In genomic region chr12:116066381-116067230, GRCh38 we compare ENCODE assay signal across 8 cellular contexts.
A peak's percentile ranks its signal among the peaks of the same experiment; 100 is the strongest.
DNase-seq lines count a peak whose midpoint lies in the region; ATAC-seq and TF ChIP-seq lines count a peak whose summit lies in the region.

No MANE protein-coding gene starts in this region.

- H3K36me3 ChIP-seq in BJ (ENCODE audit: control insufficient read depth, insufficient read depth, low read length) (no peaks in the 10 kb centered on the region), hepatocyte (replicated peaks; ENCODE audit: insufficient read depth, low read depth) (no peaks in the 10 kb centered on the region)

- no peak overlapping the region for H3K56ac ChIP-seq in H9 (ENCODE audit: insufficient read length, low read depth, low read length)

- H3K23me2 ChIP-seq in H9 (ENCODE audit: insufficient read length, low read depth, low read length, poor library complexity, severe bottlenecking), result no peaks in the 10 kb centered on the region

- peaks cover 4% of the 10 kb centered on the region for H3K79me1 ChIP-seq in H9 (ENCODE audit: insufficient read depth, low read depth, low read length, poor library complexity, severe bottlenecking)

- H3K27me3 ChIP-seq in BJ (ENCODE audit: control insufficient read depth, insufficient read depth, low read length) (no peaks in the 10 kb centered on the region), H9 (ENCODE audit: insufficient read depth, low read length) (no peaks in the 10 kb centered on the region), hepatocyte (no peaks in the 10 kb centered on the region)

- H3K4me2 ChIP-seq in H9 (ENCODE audit: insufficient read depth, insufficient read length, low read length) (no peak overlapping the region), hepatocyte (no peak overlapping the region)

- no peaks in the 10 kb centered on the region for H3K9me3 ChIP-seq in H9 (ENCODE audit: control insufficient read depth, low read depth, low read length)
- H3K9me3 ChIP-seq in hepatocyte (ENCODE audit: low read depth), result no peaks in the 10 kb centered on the region

- no peak overlapping the region for H4K91ac ChIP-seq in H9 (ENCODE audit: insufficient read length, low read depth, low read length)

- TF ChIP-seq CTCF in BJ (IDR thresholded peaks at IDR 0.05; ENCODE audit: insufficient read depth, low read depth, low read length), result peak; percentile 73
- peak; percentile 94 for TF ChIP-seq CTCF in H9 (conservative IDR thresholded peaks at IDR 0.05)
- TF ChIP-seq CTCF in hepatocyte (IDR thresholded peaks at IDR 0.05; ENCODE audit: poor library complexity), result peak; percentile 77

- H3K4ac ChIP-seq in H9 (ENCODE audit: low read depth, low read length), result no peak overlapping the region

- ATAC-seq in GM21717 (IDR thresholded peaks at IDR 0.05; ENCODE audit: unreplicated experiment), result no peak

- peaks cover 8 to 9% of the 10 kb centered on the region in 2 experiments for H3K4me1 Mint-ChIP-seq in H9

- no peaks in the 10 kb centered on the region for H3K9me3 Mint-ChIP-seq in H9

- no peaks in the 10 kb centered on the region for H3K27me3 Mint-ChIP-seq in H9 (ENCODE audit: low read depth)

- no peaks in the 10 kb centered on the region for H3K4me1 ChIP-seq in H9 (ENCODE audit: insufficient read depth, low read length)
- peaks cover 10% of the 10 kb centered on the region for H3K4me1 ChIP-seq in hepatocyte (ENCODE audit: insufficient read depth)

- H2BK5ac ChIP-seq in H9 (ENCODE audit: insufficient read length, low read length), result no peak overlapping the region

- no peak overlapping the region for H3K18ac ChIP-seq in H9 (ENCODE audit: insufficient read length, low read depth, low read length)

- H3T11ph ChIP-seq in H9 (ENCODE audit: low read length), result no peak overlapping the region

- no peak overlapping the region for H2BK20ac ChIP-seq in H9 (ENCODE audit: low read depth, low read length, poor library complexity, severe bottlenecking)

- WGBS in H9 (ENCODE audit: extremely low coverage, insufficient read length, low lambda C conversion rate), result no CpG with 5 or more reads among the region's 7 CpGs
- 52% methylated on average over 7 of the region's 7 CpGs for WGBS in hepatocyte (ENCODE audit: low lambda C conversion rate, missing lambda C conversion rate)

- no peak overlapping the region for H3K9ac ChIP-seq in H9 (ENCODE audit: extremely low read depth, insufficient read length, low read length)

- no peak overlapping the region for H2BK15ac ChIP-seq in H9 (ENCODE audit: low read depth, low read length)

- no peaks in the 10 kb centered on the region for H3K36me3 Mint-ChIP-seq in H9 (ENCODE audit: insufficient read depth in 1 of 3, low read depth in 3 of 3)

- H3K27ac ChIP-seq in H9 (ENCODE audit: insufficient read length, low read depth, low read length), result no peak overlapping the region
- no peak overlapping the region for H3K27ac ChIP-seq in hepatocyte

- no peak overlapping the region for H2BK120ac ChIP-seq in H9 (ENCODE audit: low read depth, low read length, poor library complexity, severe bottlenecking)

- CTCF ChIA-PET in BJ (lab: Yijun Ruan, JAX), result interaction anchor here (2.2 kb wide), 1 partner anchor 13 kb away, joined by 10 read pairs; no protein-coding TSS in a partner anchor

- H3K79me2 ChIP-seq in H9 (ENCODE audit: insufficient read depth, low read length) (no peaks in the 10 kb centered on the region), hepatocyte (peaks cover 96% of the 10 kb centered on the region)

- H2AK5ac ChIP-seq in H9 (ENCODE audit: insufficient read length, low read length), result no peak overlapping the region

- H2AFZ ChIP-seq in H9 (ENCODE audit: low read length), result no peak overlapping the region
- H2AFZ ChIP-seq in hepatocyte, result no peak overlapping the region

- H3K4me3 ChIP-seq in BJ (ENCODE audit: low read depth, low read length), result no peak overlapping the region
- H3K4me3 ChIP-seq in hepatocyte, result no peak overlapping the region

- H3K9me2 ChIP-seq in hepatocyte (replicated peaks; ENCODE audit: insufficient read depth), result no peaks in the 10 kb centered on the region

- no peak overlapping the region for H3K27ac Mint-ChIP-seq in H9

- H2BK12ac ChIP-seq in H9 (ENCODE audit: insufficient read length, low read depth, low read length), result no peak overlapping the region

- H4K20me1 ChIP-seq in H9 (ENCODE audit: control insufficient read depth, insufficient read depth, insufficient read length) (no peaks in the 10 kb centered on the region), hepatocyte (ENCODE audit: insufficient read depth, poor library complexity, severe bottlenecking) (peaks cover 68% of the 10 kb centered on the region)

- H3K14ac ChIP-seq in H9 (ENCODE audit: insufficient read depth, low read length), result no peak overlapping the region

- H3K23ac ChIP-seq in H9 (ENCODE audit: insufficient read length, low read depth, low read length), result no peak overlapping the region

- POLR2A ChIA-PET in BJ (lab: Charles Lee), result no interaction called here

- no peak overlapping the region for H3K4me3 Mint-ChIP-seq in H9

- no peak overlapping the region for H4K8ac ChIP-seq in H9 (replicated peaks; ENCODE audit: insufficient read length, low read depth, low read length)

- DNase-seq in BJ (ENCODE audit: low read depth), result no peak
- no peak for DNase-seq in H9
- peak; percentile 42 for DNase-seq in RPMI7951 (ENCODE audit: low read depth)
- peak; percentile 55 for DNase-seq in activated naive CD4-positive, alpha-beta T cell treated with Interleukin-2 at 50 U/mL for 16 hours
- DNase-seq in hepatocyte (ENCODE audit: low spot score), result peak; percentile 61
- DNase-seq in stimulated activated CD4-positive, alpha-beta T cell treated with anti-CD3 and anti-CD28 coated beads, Interleukin-4, amount 100 ng/mL, for 24 hours, result peak; percentile 64
- DNase-seq in foreskin melanocyte, result no peak

- no peak overlapping the region for H4K5ac ChIP-seq in H9 (ENCODE audit: insufficient read length, low read depth, low read length)

Comparison
In these comparisons a context has a peak if more than half of its experiments do, and no peak if none do; other contexts are left out.
1. DNase-seq: peak in RPMI7951 (single experiment), activated naive CD4-positive, alpha-beta T cell treated with Interleukin-2 at 50 U/mL for 16 hours (single experiment), hepatocyte (single experiment) and stimulated activated CD4-positive, alpha-beta T cell treated with anti-CD3 and anti-CD28 coated beads, Interleukin-4, amount 100 ng/mL, for 24 hours (single experiment); none in BJ (single experiment), H9 (single experiment) and foreskin melanocyte (single experiment).
2. Peak in every context shown above with its lines, with median percentiles within 50 percentile points of each other: CTCF ChIP-seq.